ENCODE assay signal across 23 cellular contexts in the genomic region with DNA sequence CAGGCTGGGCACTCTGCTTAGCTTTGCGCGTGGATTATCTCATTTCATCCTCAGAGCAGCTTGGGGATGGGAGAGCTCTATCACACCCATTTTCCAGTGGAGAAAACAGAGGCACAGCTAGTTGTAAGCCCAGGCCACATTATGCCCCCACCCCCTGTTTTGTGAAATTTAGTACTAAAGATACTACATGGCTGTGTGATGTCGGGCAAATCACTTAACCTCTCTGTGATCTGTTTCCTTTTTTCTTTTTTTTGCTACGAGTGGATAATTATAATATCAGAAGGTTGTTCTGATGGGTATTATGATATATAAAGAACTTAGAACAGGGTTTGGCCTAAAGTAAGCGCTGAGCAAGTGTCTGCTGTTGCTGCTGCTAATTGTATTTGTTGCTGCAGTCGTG.
"Had no signal": no experiment of that assay in that cellular context is flagged by ENCODE, and none has a peak within 500 bp of the region (broad histone marks: within the 10 kb centered on the region; RNA-seq: fewer than 3 reads in every experiment).

No MANE protein-coding gene starts in this region.

- H3K27ac ChIP-seq: brain microvascular endothelial cell, SK-N-MC had no signal

- H3K4me3 ChIP-seq: SK-N-MC had no signal

- FAIRE-seq: astrocyte, RCC 7860, TTC549 had no signal

- ATAC-seq: activated T-cell treated with anti-CD3 and anti-CD28 coated beads, Interleukin-2, amount 50 U/mL, for 4 hours; PC-3; T-cell had no signal

- H3K27me3 ChIP-seq: brain microvascular endothelial cell had no signal

- H3K36me3 ChIP-seq: brain microvascular endothelial cell had no signal

- DNase-seq: activated B cell treated with CpG ODN at 0.5 μM for 24 hours; activated CD4-positive, alpha-beta memory T cell treated with anti-CD3 and anti-CD28 coated beads for 36 hours; activated CD4-positive, alpha-beta T cell treated with anti-CD3 and anti-CD28 coated beads for 1 hour; activated CD4-positive, alpha-beta T cell treated with anti-CD3 and anti-CD28 coated beads, Interleukin-2, amount 10 ng/mL, durations not matched to agents 7 days and 5 days; activated CD8-positive, alpha-beta memory T cell treated with anti-CD3 and anti-CD28 coated beads for 24 hours; activated effector memory CD4-positive, alpha-beta T cell treated with anti-CD3 and anti-CD28 coated beads, Interleukin-2, amount 50 U/mL, for 16 hours; activated naive CD4-positive, alpha-beta T cell treated with anti-CD3 and anti-CD28 coated beads for 36 hours; activated T-cell treated with anti-CD3 and anti-CD28 coated beads, Interleukin-2, amount 50 U/mL, for 4 hours; amygdala; brain microvascular endothelial cell; MM.1S; NCI-H1436 treated with DMSO at 0.1 percent for 48 hours; NCI-H2081; NCI-H446; PC-3; SIG-M5; T-cell; T-helper 2 cell; T1000 had no signal
